8 cellular contexts compared by ENCODE assay signal in genomic region chr6:49463612-49463967, GRCh38. TPM values are rescaled to one million over a fixed set of nuclear protein-coding genes. Genes with fewer than 3 reads are reported as not detected.
DNase-seq lines count a peak whose midpoint lies in the region; ATAC-seq and TF ChIP-seq lines count a peak whose summit lies in the region.

No MANE protein-coding gene starts in this region.

- H3K36me3 ChIP-seq in BE2C (no peaks in the 10 kb centered on the region), Peyer's patch (peaks cover 0 to under 1% (median 0%) of the 10 kb centered on the region in 3 donors), esophagus squamous epithelium (peaks cover 0 to 5% (median 0%) of the 10 kb centered on the region in 3 donors), gastrocnemius medialis (no peaks in the 10 kb centered on the region)

- WGBS in esophagus squamous epithelium, 2 donors: 0 to 2% methylated on average over 4 of the region's 4 CpGs

- no peak for TF ChIP-seq CTCF in BE2C (IDR thresholded peaks at IDR 0.05; ENCODE audit: low read depth, low read length)
- no peak for TF ChIP-seq CTCF in Peyer's patch (IDR thresholded peaks at IDR 0.05)
- TF ChIP-seq CTCF in esophagus squamous epithelium (IDR thresholded peaks at IDR 0.05): no peak
- TF ChIP-seq CTCF in gastrocnemius medialis (IDR thresholded peaks at IDR 0.05 in 4 of 5, conservative IDR thresholded peaks at IDR 0.05 in 1 of 5): no peak

- H3K27ac ChIP-seq in Peyer's patch (peak overlapping the region; percentile 72 to 89 (median 84)), esophagus squamous epithelium (peak overlapping the region; percentile 93 to 98 (median 94)), gastrocnemius medialis (peak overlapping the region; percentile 86 to 91 (median 89))

- intact Hi-C loops in esophagus squamous epithelium (cut with DNase I) (no loop called here), gastrocnemius medialis (cut with DNase I; ENCODE audit: low total_unique reads) (no loop called here)

- H3K4me3 ChIP-seq in BE2C (ENCODE audit: low read depth, low read length) (peak overlapping the region; percentile 93), Peyer's patch (peak overlapping the region; percentile 60 to 78 (median 70)), esophagus squamous epithelium (peak overlapping the region; percentile 69 to 91 (median 80)), gastrocnemius medialis (peak overlapping the region; percentile 65 to 85 (median 76))

- no peaks in the 10 kb centered on the region for H3K27me3 ChIP-seq in BE2C
- no peaks in the 10 kb centered on the region for H3K27me3 ChIP-seq in Peyer's patch
- H3K27me3 ChIP-seq in esophagus squamous epithelium: no peaks in the 10 kb centered on the region
- H3K27me3 ChIP-seq in gastrocnemius medialis: no peaks in the 10 kb centered on the region

- H3K9me3 ChIP-seq in BE2C (no peaks in the 10 kb centered on the region), Peyer's patch (no peaks in the 10 kb centered on the region), esophagus squamous epithelium (no peaks in the 10 kb centered on the region), gastrocnemius medialis (no peaks in the 10 kb centered on the region)

- TF ChIP-seq POLR2A in Peyer's patch (IDR thresholded peaks at IDR 0.05) (no peak), esophagus squamous epithelium (IDR thresholded peaks at IDR 0.05) (no peak), gastrocnemius medialis (IDR thresholded peaks at IDR 0.05) (no peak)

- peak; percentile 5 for ATAC-seq in GM21526 (IDR thresholded peaks at IDR 0.05; ENCODE audit: low FRiP score, unreplicated experiment)
- ATAC-seq in gastrocnemius medialis: peak in 1 of 2 donors; percentile 12
- ATAC-seq in GM18858 (IDR thresholded peaks at IDR 0.05; ENCODE audit: unreplicated experiment): no peak

- in situ Hi-C loops in gastrocnemius medialis (cut with MboI; ENCODE audit: low sequenced_read_pairs in 4 of 4): no loop called here

- no peak for DNase-seq in BE2C
- no peak for DNase-seq in Peyer's patch
- no peak for DNase-seq in esophagus squamous epithelium (lab: John Stamatoyannopoulos, UW)
- no peak for DNase-seq in gastrocnemius medialis
- DNase-seq in NCI-H774 (lab: John Stamatoyannopoulos, UW): no peak
- DNase-seq in stimulated activated CD4-positive, alpha-beta T cell treated with anti-CD3 and anti-CD28 coated beads, Interleukin-2, amount 100 ng/mL, for 48 hours: no peak

- H3K4me1 ChIP-seq in BE2C: no peaks in the 10 kb centered on the region
- H3K4me1 ChIP-seq in Peyer's patch: peaks cover 0 to 18% (median 0%) of the 10 kb centered on the region in 4 donors
- peaks cover 0 to 53% (median 13%) of the 10 kb centered on the region in 3 donors for H3K4me1 ChIP-seq in esophagus squamous epithelium
- H3K4me1 ChIP-seq in gastrocnemius medialis: peaks cover 12 to 30% of the 10 kb centered on the region in 2 donors

RNA-seq across cellular contexts. Expression of gene CENPQ, which starts 0.4 kb away (rescaled TPM):
- 1.8 TPM for polyA plus RNA-seq in BE2C (2012; ENCODE audit: insufficient read depth, insufficient read length, low read depth)
- total RNA-seq in Peyer's patch (1 to 10 TPM in 3 of 4 donors, under 1 TPM in 1; 0.88 to 5.8 (median 1.6) TPM), esophagus squamous epithelium (1 to 10 TPM; 4.9 to 6.1 (median 5.2) TPM), gastrocnemius medialis (1 to 10 TPM; 1.3 to 5.0 (median 3.5) TPM)

RNA-seq across cellular contexts. Expression of gene MMUT, which starts 0.5 kb away (rescaled TPM):
- 18.8 TPM for polyA plus RNA-seq in BE2C (2012; ENCODE audit: insufficient read depth, insufficient read length, low read depth)
- 10 to 100 TPM; 10.7 to 24.5 (median 16.9) TPM for total RNA-seq in Peyer's patch
- total RNA-seq in esophagus squamous epithelium: 10 to 100 TPM in 3 of 4 donors, 1 to 10 TPM in 1; 8.5 to 16.8 (median 15.2) TPM
- total RNA-seq in gastrocnemius medialis: 10 to 100 TPM in 3 of 4 donors, 1 to 10 TPM in 1; 6.7 to 16.9 (median 14.4) TPM

RNA-seq across cellular contexts. Expression of gene GLYATL3, which starts 36.1 kb away (rescaled TPM):
- not detected for polyA plus RNA-seq in BE2C (2012; ENCODE audit: insufficient read depth, insufficient read length, low read depth)
- total RNA-seq in Peyer's patch (not detected), esophagus squamous epithelium (not detected), gastrocnemius medialis (not detected)
